15 cellular contexts compared by ENCODE assay signal in genomic region chr10:97642471-97643159, GRCh38. TPM values are rescaled to one million over a fixed set of nuclear protein-coding genes. Genes with fewer than 3 reads are reported as not detected.
DNase-seq lines count a peak whose midpoint lies in the region; ATAC-seq and TF ChIP-seq lines count a peak whose summit lies in the region.
"Not testable (repeated sequence)": the region's sequence is repeated elsewhere in the genome, so short reads cannot be mapped to it uniquely, and the experiment has no call there.
"Had no signal": no experiment of that assay in that cellular context is flagged by ENCODE, and none has a peak within 500 bp of the region (broad histone marks: within the 10 kb centered on the region; RNA-seq: fewer than 3 reads in every experiment).

No MANE protein-coding gene starts in this region.

- H3K36me3 Mint-ChIP-seq in HFFc6 (ENCODE audit: low read depth): peaks cover 25% of the 10 kb centered on the region
- H3K36me3 Mint-ChIP-seq in WTC11: peaks cover 27% of the 10 kb centered on the region
- H3K36me3 Mint-ChIP-seq in activated naive CD4-positive, alpha-beta T cell treated with anti-CD3 and anti-CD28 coated beads for 36 hours (ENCODE audit: low read depth): not testable (repeated sequence)
- peaks cover 11% of the 10 kb centered on the region for H3K36me3 Mint-ChIP-seq in central memory CD8-positive, alpha-beta T cell (ENCODE audit: insufficient read depth)
- H3K36me3 Mint-ChIP-seq in immature natural killer cell: peaks cover 3 to 23% (median 13%) of the 10 kb centered on the region in 3 donors
- H3K36me3 Mint-ChIP-seq in nephron (ENCODE audit: low read depth): peaks cover 23% of the 10 kb centered on the region
- peaks cover 28% of the 10 kb centered on the region for H3K36me3 Mint-ChIP-seq in stimulated activated naive CD8-positive, alpha-beta T cell treated with anti-CD3 and anti-CD28 coated beads, Interleukin-15, Interleukin-2, amounts not matched to agents 100 ng/mL and 50 ng/mL, for 24 hours (ENCODE audit: low read depth)

- H3K4me2 ChIP-seq in BLaER1: peak overlapping the region; percentile 81

- peaks cover 13% of the 10 kb centered on the region; the same call in 1 of the 2 replicates for H4K20me1 ChIP-seq in BLaER1

- H3K9ac ChIP-seq in BLaER1: not testable (repeated sequence)

- H3K36me3 ChIP-seq in BLaER1: not testable (repeated sequence)

- H3K9me3 ChIP-seq in BLaER1: not testable (repeated sequence)

- H3K27me3 ChIP-seq in BLaER1: not testable (repeated sequence)

- not testable (repeated sequence) for DNase-seq in HFFc6; WTC11 (ENCODE audit: low spot score); activated naive CD4-positive, alpha-beta T cell treated with anti-CD3 and anti-CD28 coated beads for 36 hours; central memory CD8-positive, alpha-beta T cell (ENCODE audit: low spot score in 2 of 2); immature natural killer cell

- not testable (repeated sequence) for H3K27ac ChIP-seq in BLaER1

- not testable (repeated sequence) for H3K9me3 Mint-ChIP-seq in HFFc6; WTC11; activated naive CD4-positive, alpha-beta T cell treated with anti-CD3 and anti-CD28 coated beads for 36 hours; central memory CD8-positive, alpha-beta T cell; immature natural killer cell; nephron; stimulated activated naive CD8-positive, alpha-beta T cell treated with anti-CD3 and anti-CD28 coated beads, Interleukin-15, Interleukin-2, amounts not matched to agents 100 ng/mL and 50 ng/mL, for 24 hours

- H3K27ac Mint-ChIP-seq in HFFc6 (peak overlapping the region; percentile 98), WTC11 (peak overlapping the region; percentile 32), immature natural killer cell (peak overlapping the region; percentile 14 to 97 (median 42))
- H3K27ac Mint-ChIP-seq in activated naive CD4-positive, alpha-beta T cell treated with anti-CD3 and anti-CD28 coated beads for 36 hours; nephron; stimulated activated naive CD8-positive, alpha-beta T cell treated with anti-CD3 and anti-CD28 coated beads, Interleukin-15, Interleukin-2, amounts not matched to agents 100 ng/mL and 50 ng/mL, for 24 hours: not testable (repeated sequence)
- peak overlapping the region; percentile 41 for H3K27ac Mint-ChIP-seq in central memory CD8-positive, alpha-beta T cell (ENCODE audit: low read depth)

- not testable (repeated sequence) for H3K4me3 ChIP-seq in BLaER1

- peak overlapping the region; percentile 100 for H3K4me3 Mint-ChIP-seq in HFFc6
- peak overlapping the region; percentile 94 for H3K4me3 Mint-ChIP-seq in WTC11
- H3K4me3 Mint-ChIP-seq in activated naive CD4-positive, alpha-beta T cell treated with anti-CD3 and anti-CD28 coated beads for 36 hours: peak overlapping the region; percentile 6
- H3K4me3 Mint-ChIP-seq in central memory CD8-positive, alpha-beta T cell: peak overlapping the region; percentile 74
- peak overlapping the region; percentile 54 to 99 (median 99) for H3K4me3 Mint-ChIP-seq in immature natural killer cell
- peak overlapping the region; percentile 99 to 100 (median 99) for H3K4me3 Mint-ChIP-seq in nephron
- H3K4me3 Mint-ChIP-seq in stimulated activated naive CD8-positive, alpha-beta T cell treated with anti-CD3 and anti-CD28 coated beads, Interleukin-15, Interleukin-2, amounts not matched to agents 100 ng/mL and 50 ng/mL, for 24 hours: peak overlapping the region; percentile 45

- not testable (repeated sequence) for TF ChIP-seq CTCF in HFFc6 (IDR thresholded peaks at IDR 0.05); WTC11 (IDR thresholded peaks at IDR 0.05); nephron (IDR thresholded peaks at IDR 0.05; ENCODE audit: unreplicated experiment in 3 of 3)

- H3K4me1 Mint-ChIP-seq in HFFc6 (ENCODE audit: low read depth) (peaks cover 25% of the 10 kb centered on the region), WTC11 (peaks cover 32% of the 10 kb centered on the region), immature natural killer cell (peaks cover 34 to 41% of the 10 kb centered on the region in 2 donors), nephron (peaks cover 19% of the 10 kb centered on the region)
- peaks cover 18% of the 10 kb centered on the region for H3K4me1 Mint-ChIP-seq in activated naive CD4-positive, alpha-beta T cell treated with anti-CD3 and anti-CD28 coated beads for 36 hours (ENCODE audit: low read depth)
- H3K4me1 Mint-ChIP-seq in central memory CD8-positive, alpha-beta T cell: peaks cover 27% of the 10 kb centered on the region
- peaks cover 26% of the 10 kb centered on the region for H3K4me1 Mint-ChIP-seq in stimulated activated naive CD8-positive, alpha-beta T cell treated with anti-CD3 and anti-CD28 coated beads, Interleukin-15, Interleukin-2, amounts not matched to agents 100 ng/mL and 50 ng/mL, for 24 hours (ENCODE audit: low read depth)

- CTCF ChIA-PET in WTC11 (lab: Charles Lee): not testable (repeated sequence)
- CTCF ChIA-PET in activated naive CD4-positive, alpha-beta T cell treated with anti-CD3 and anti-CD28 coated beads for 36 hours (lab: Charles Lee): interaction anchor here (1.4 kb wide), 1 partner anchor 46 kb away, joined by 4 read pairs; no protein-coding TSS in a partner anchor

- ATAC-seq in WTC11; central memory CD8-positive, alpha-beta T cell (replicated peaks; ENCODE audit: extremely low read depth, poor library complexity, severe bottlenecking): not testable (repeated sequence)

- not testable (repeated sequence) for H3K27me3 Mint-ChIP-seq in HFFc6 (ENCODE audit: insufficient read depth); WTC11 (ENCODE audit: low read depth); activated naive CD4-positive, alpha-beta T cell treated with anti-CD3 and anti-CD28 coated beads for 36 hours (ENCODE audit: low read depth); central memory CD8-positive, alpha-beta T cell; immature natural killer cell (ENCODE audit: low read depth in 3 of 3); nephron (ENCODE audit: low read depth); stimulated activated naive CD8-positive, alpha-beta T cell treated with anti-CD3 and anti-CD28 coated beads, Interleukin-15, Interleukin-2, amounts not matched to agents 100 ng/mL and 50 ng/mL, for 24 hours

- POLR2A ChIA-PET in WTC11 (lab: Charles Lee): interaction anchor here (0.6 kb wide), 1 partner anchor 23 kb away, joined by 8 read pairs; no protein-coding TSS in a partner anchor

- intact Hi-C loops in activated naive CD4-positive, alpha-beta T cell treated with anti-CD3 and anti-CD28 coated beads for 36 hours (cut with micrococcal nuclease): loop anchor here (5.0 to 10.0 kb wide), 3 partner anchors 310 to 1980 kb away; partner anchors contain the start of genes FRAT2, SLC25A28 and TM9SF3

- peaks cover 13% of the 10 kb centered on the region for H3K4me1 ChIP-seq in BLaER1

RNA-seq across cellular contexts. Expression of gene PI4K2A, which starts 2.1 kb away (rescaled TPM):
- 10 to 100 TPM; 26.7 to 35.3 (median 31.6) TPM for total RNA-seq in HFFc6 (2021; fragmentation: NEBNext Ultra II Directional; extraction: Animal tissue kit (Norgen Biotek cat#: 25700))
- total RNA-seq in WTC11 (2021): 18.6 to 19.6 TPM (median 19.5 TPM) in 3 replicates
- 1 to 10 TPM; 8.9 to 9.4 TPM for total RNA-seq in activated naive CD4-positive, alpha-beta T cell treated with anti-CD3 and anti-CD28 coated beads for 36 hours
- 10 to 100 TPM; 12.6 to 19.6 (median 17.6) TPM for polyA plus RNA-seq in immature natural killer cell

RNA-seq across cellular contexts. Expression of gene MORN4, which starts 9.3 kb away (rescaled TPM):
- 10 to 100 TPM in 3 of 6 experiments, 1 to 10 TPM in 3; 9.4 to 11.3 (median 10.1) TPM for total RNA-seq in HFFc6 (2021; fragmentation: NEBNext Ultra II Directional; extraction: Animal tissue kit (Norgen Biotek cat#: 25700))
- total RNA-seq in WTC11 (2021): 21.8 to 27.1 TPM (median 24.0 TPM) in 3 replicates
- total RNA-seq in activated naive CD4-positive, alpha-beta T cell treated with anti-CD3 and anti-CD28 coated beads for 36 hours: 10 to 100 TPM; 10.7 TPM
- 1 to 10 TPM in 2 of 3 donors, under 1 TPM in 1; 0.80 to 6.1 (median 1.1) TPM for polyA plus RNA-seq in immature natural killer cell

RNA-seq across cellular contexts. Expression of gene AVPI1, which starts 44.4 kb away (rescaled TPM):
- total RNA-seq in HFFc6 (2021; fragmentation: NEBNext Ultra II Directional; extraction: Animal tissue kit (Norgen Biotek cat#: 25700)): 10 to 100 TPM; 28.2 to 44.8 (median 39.5) TPM
- 8.1 to 9.8 TPM (median 9.0 TPM) in 3 replicates for total RNA-seq in WTC11 (2021)
- total RNA-seq in activated naive CD4-positive, alpha-beta T cell treated with anti-CD3 and anti-CD28 coated beads for 36 hours: 1 to 10 TPM; 1.5 to 1.9 TPM
- 10 to 100 TPM in 1 of 3 donors, 1 to 10 TPM in 2; 3.0 to 14.1 (median 4.4) TPM for polyA plus RNA-seq in immature natural killer cell

RNA-seq across cellular contexts. Expression of gene C10orf62, which starts 53.1 kb away (rescaled TPM):
- not detected for total RNA-seq in HFFc6 (2021; fragmentation: NEBNext Ultra II Directional; extraction: Animal tissue kit (Norgen Biotek cat#: 25700))
- 0.21 to 0.34 TPM in 2 of 3 replicates, not detected in the other for total RNA-seq in WTC11 (2021)
- total RNA-seq in activated naive CD4-positive, alpha-beta T cell treated with anti-CD3 and anti-CD28 coated beads for 36 hours: not detected
- polyA plus RNA-seq in immature natural killer cell: not detected
- total RNA-seq: glomerular endothelial cell; HT-29; mesenteric fat pad; pulmonary artery endothelial cell; SK-MEL-5; T-helper 2 cell treated with Interferon-gamma antibody and Interleukin-4, amounts not matched to agents 100 ng/mL and 5 ng/mL, for 36 hours had no signal
- polyA plus RNA-seq: BJ had no signal

RNA-seq across cellular contexts. Expression of gene HOGA1, which starts 58.4 kb away (rescaled TPM):
- total RNA-seq in HFFc6 (2021; fragmentation: NEBNext Ultra II Directional; extraction: Animal tissue kit (Norgen Biotek cat#: 25700)): under 1 TPM; 0.26 to 0.66 (median 0.46) TPM
- 0.15 to 0.62 TPM (median 0.55 TPM) in 3 replicates for total RNA-seq in WTC11 (2021)
- not detected for total RNA-seq in activated naive CD4-positive, alpha-beta T cell treated with anti-CD3 and anti-CD28 coated beads for 36 hours
- polyA plus RNA-seq in immature natural killer cell: not detected
- total RNA-seq: T-helper 2 cell treated with Interferon-gamma antibody and Interleukin-4, amounts not matched to agents 100 ng/mL and 5 ng/mL, for 36 hours had no signal

Comparison
In these comparisons a context has a peak if more than half of its experiments do, and no peak if none do; other contexts are left out.
1. H3K4me3 Mint-ChIP-seq: peak in every context shown above with its lines; median percentile 100 in HFFc6; 99 in immature natural killer cell; 99 in nephron; 94 in WTC11; 74 in central memory CD8-positive, alpha-beta T cell; 45 in stimulated activated naive CD8-positive, alpha-beta T cell treated with anti-CD3 and anti-CD28 coated beads, Interleukin-15, Interleukin-2, amounts not matched to agents 100 ng/mL and 50 ng/mL, for 24 hours; 6 in activated naive CD4-positive, alpha-beta T cell treated with anti-CD3 and anti-CD28 coated beads for 36 hours.